Comparison of ENCODE assay signal across 1 cellular context in genomic region chr9:69817202-69817601, GRCh38.
TF ChIP-seq lines count a peak whose summit lies in the region.

No MANE protein-coding gene starts in this region.

TF ChIP-seq in SK-N-SH treated with all-trans-retinoic acid at 6 μM for 48 hours, 23 proteins besides CTCF, POLR2A, EP300 and RAD21 (continued from another document):
- TF ChIP-seq, protein P1, sequence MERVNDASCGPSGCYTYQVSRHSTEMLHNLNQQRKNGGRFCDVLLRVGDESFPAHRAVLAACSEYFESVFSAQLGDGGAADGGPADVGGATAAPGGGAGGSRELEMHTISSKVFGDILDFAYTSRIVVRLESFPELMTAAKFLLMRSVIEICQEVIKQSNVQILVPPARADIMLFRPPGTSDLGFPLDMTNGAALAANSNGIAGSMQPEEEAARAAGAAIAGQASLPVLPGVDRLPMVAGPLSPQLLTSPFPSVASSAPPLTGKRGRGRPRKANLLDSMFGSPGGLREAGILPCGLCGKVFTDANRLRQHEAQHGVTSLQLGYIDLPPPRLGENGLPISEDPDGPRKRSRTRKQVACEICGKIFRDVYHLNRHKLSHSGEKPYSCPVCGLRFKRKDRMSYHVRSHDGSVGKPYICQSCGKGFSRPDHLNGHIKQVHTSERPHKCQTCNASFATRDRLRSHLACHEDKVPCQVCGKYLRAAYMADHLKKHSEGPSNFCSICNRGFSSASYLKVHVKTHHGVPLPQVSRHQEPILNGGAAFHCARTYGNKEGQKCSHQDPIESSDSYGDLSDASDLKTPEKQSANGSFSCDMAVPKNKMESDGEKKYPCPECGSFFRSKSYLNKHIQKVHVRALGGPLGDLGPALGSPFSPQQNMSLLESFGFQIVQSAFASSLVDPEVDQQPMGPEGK (CRISPR knock-in tag; IDR thresholded peaks at IDR 0.05; ENCODE audit: borderline replicate concordance) = no peak
TF ChIP-seq in SK-N-SH treated with all-trans-retinoic acid at 6 μM for 48 hours: peak in this region for 3.
